17 cellular contexts compared by ENCODE assay signal in the genomic region with DNA sequence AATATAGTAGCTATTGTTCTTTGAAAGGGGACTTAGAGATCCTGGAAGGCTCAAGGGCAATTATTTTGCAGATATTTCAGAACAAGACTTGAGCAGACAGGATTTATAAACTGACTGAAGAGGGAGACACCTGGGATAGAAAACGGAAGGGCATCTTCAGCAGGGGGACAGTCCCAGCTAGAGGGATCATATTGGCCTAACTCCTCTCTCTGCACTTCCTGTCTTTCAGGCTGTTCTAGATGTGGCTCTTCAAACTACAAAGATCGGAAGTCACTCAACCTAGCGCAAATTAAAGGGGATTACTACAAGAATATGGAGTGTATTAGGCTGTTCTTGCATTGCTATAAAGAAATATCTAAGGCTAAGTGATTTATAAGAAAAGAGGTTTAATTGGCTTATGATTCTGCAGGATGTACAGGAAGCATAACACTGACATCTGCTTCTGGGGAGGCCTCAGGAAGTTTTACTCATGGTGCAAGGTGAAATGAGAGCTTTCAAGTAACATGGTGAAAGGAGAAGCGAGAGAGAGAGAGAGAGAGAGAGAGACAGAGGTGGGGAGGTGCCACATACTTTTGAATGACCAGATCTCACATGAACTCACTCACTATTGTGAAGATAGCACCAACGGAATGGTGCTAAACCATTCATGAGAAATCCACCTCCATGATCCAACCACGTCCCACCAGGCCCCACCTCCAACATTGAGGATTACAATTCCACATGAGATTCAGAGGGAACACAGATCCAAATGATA. TPM values are rescaled to one million over a fixed set of nuclear protein-coding genes. Genes with fewer than 3 reads are reported as not detected.
DNase-seq lines count a peak whose midpoint lies in the region; ATAC-seq lines count a peak whose summit lies in the region.
"Had no signal": no experiment of that assay in that cellular context is flagged by ENCODE, and none has a peak within 500 bp of the region (broad histone marks: within the 10 kb centered on the region; RNA-seq: fewer than 3 reads in every experiment).

No MANE protein-coding gene starts in this region.

- H3K4me1 ChIP-seq in SJSA1 (replicated peaks), result peaks cover 81% of the 10 kb centered on the region
- peaks cover 3% of the 10 kb centered on the region for H3K4me1 ChIP-seq in HAP-1

- H3K27ac ChIP-seq in SJSA1, result peak overlapping the region; percentile 79

- no peaks in the 10 kb centered on the region for H3K36me3 ChIP-seq in SJSA1
- H3K36me3 ChIP-seq in HAP-1 (replicated peaks), result no peaks in the 10 kb centered on the region

- H3K9me3 ChIP-seq in SJSA1 (replicated peaks) (no peaks in the 10 kb centered on the region), HAP-1 (no peaks in the 10 kb centered on the region)

- in situ Hi-C loops in HAP-1 (cut with MboI; ENCODE audit: low sequenced_read_pairs), result no loop called here

- H3K27me3 ChIP-seq in SJSA1 (replicated peaks) (no peaks in the 10 kb centered on the region), HAP-1 (ENCODE audit: low read depth) (no peaks in the 10 kb centered on the region; the same call in 1 of the 2 replicates)

- DNase-seq in SJSA1 (ENCODE audit: low read depth in 1 of 2, low spot score in 2 of 2) (peak in 1 of 2 experiments; percentile 52), islet precursor cell (peak; percentile 22), NCI-H1436 treated with DMSO at 0.1 percent for 48 hours (lab: John Stamatoyannopoulos, UW) (no peak), HAP-1 (ENCODE audit: low spot score in 2 of 2) (no peak), NCI-H1092 treated with DMSO at 0.1 percent for 48 hours (lab: John Stamatoyannopoulos, UW) (no peak)
- DNase-seq: ACHN, AML-193, MV-4-11, NCI-H1436, NCI-H2081, NCI-H510A treated with DMSO at 0.1 percent for 48 hours, OCI-M1, SHP77 treated with DMSO at 0.1 percent for 48 hours, T-helper 2 cell had no signal

- H3K4me3 ChIP-seq in SJSA1 (no peak overlapping the region), HAP-1 (no peak overlapping the region)

- peak; percentile 49 for ATAC-seq in GM18511 (IDR thresholded peaks at IDR 0.05; ENCODE audit: unreplicated experiment)
- peak; percentile 51 for ATAC-seq in HG02870 (IDR thresholded peaks at IDR 0.05; ENCODE audit: unreplicated experiment)
- no peak for ATAC-seq in HG03139 (IDR thresholded peaks at IDR 0.05; ENCODE audit: unreplicated experiment)

RNA-seq across cellular contexts. Expression of a gene that starts 5.3 kb away (rescaled TPM):
- 48.2 and 91.5 TPM in 2 replicates for total RNA-seq in SJSA1 (2014; rRNA removed; shearing (Covaris generic))
